In genomic region chr16:228917-229730, GRCh38 we compare ENCODE assay signal across 8 cellular contexts. TPM values are rescaled to one million over a fixed set of nuclear protein-coding genes. Genes with fewer than 3 reads are reported as not detected.
A peak's percentile ranks its signal among the peaks of the same experiment; 100 is the strongest.
DNase-seq lines count a peak whose midpoint lies in the region; ATAC-seq and TF ChIP-seq lines count a peak whose summit lies in the region.

LUC7L (minus strand) TSS chr16:229449; CDS start chr16:229339, 110 bp downstream.

- H3K36me3 Mint-ChIP-seq in CD8-positive, alpha-beta T cell = peaks cover 38% of the 10 kb centered on the region

- no peaks in the 10 kb centered on the region for H3K9me3 ChIP-seq in CD8-positive, alpha-beta T cell (ENCODE audit: low read length)
- H3K9me3 ChIP-seq in effector memory CD4-positive, alpha-beta T cell (ENCODE audit: control insufficient read depth, low read length) = no peaks in the 10 kb centered on the region

- H3K9me3 Mint-ChIP-seq in CD8-positive, alpha-beta T cell = no peaks in the 10 kb centered on the region

- POLR2A ChIA-PET in CD8-positive, alpha-beta T cell (lab: Charles Lee) = interaction anchor here (1.1 to 3.2 kb wide), 4 partner anchors 24 to 126 kb away, joined by 3 to 13 read pairs (median 6); partner anchors contain the start of gene AXIN1

- CTCF ChIA-PET in CD8-positive, alpha-beta T cell (lab: Charles Lee) = interaction anchor here (0.7 to 2.2 kb wide), 6 partner anchors 14 to 133 kb away, joined by 3 to 10 read pairs (median 6); no protein-coding TSS in a partner anchor

- peak within 1 kb of the TSS; percentile 78 for H3K4me3 ChIP-seq in CD8-positive, alpha-beta T cell (ENCODE audit: low read depth, low read length)
- H3K4me3 ChIP-seq in effector memory CD4-positive, alpha-beta T cell (ENCODE audit: insufficient read depth, low read depth, low read length, poor library complexity, severe bottlenecking) = peak within 1 kb of the TSS; percentile 77

- TF ChIP-seq CTCF in CD8-positive, alpha-beta T cell (IDR thresholded peaks at IDR 0.05) = no peak

- peak; percentile 74 to 90 (median 84) for DNase-seq in CD8-positive, alpha-beta T cell
- DNase-seq in HS-5 (ENCODE audit: low read depth) = peak; percentile 36
- DNase-seq in NOMO-1 (lab: John Stamatoyannopoulos, UW; ENCODE audit: unreplicated experiment in 2 of 2) = peak; percentile 57 to 82
- DNase-seq in activated CD8-positive, alpha-beta memory T cell treated with anti-CD3 and anti-CD28 coated beads for 4 hours (ENCODE audit: low read depth in 2 of 2) = peak; percentile 67 to 71
- peak; percentile 64 to 79 (median 78) for DNase-seq in effector memory CD4-positive, alpha-beta T cell
- peak; percentile 94 for DNase-seq in medulla oblongata (ENCODE audit: extremely low spot score)
- DNase-seq in stimulated activated CD8-positive, alpha-beta memory T cell treated with anti-CD3 and anti-CD28 coated beads, Interleukin-12 subunit alpha, Interleukin-12 subunit beta, amount 100 ng/mL, for 1 hour (ENCODE audit: low read depth) = peak; percentile 78

- H3K27ac ChIP-seq in CD8-positive, alpha-beta T cell (ENCODE audit: low read depth, low read length) = peak within 1 kb of the TSS; percentile 84
- peak within 1 kb of the TSS; percentile 94 for H3K27ac ChIP-seq in effector memory CD4-positive, alpha-beta T cell (ENCODE audit: insufficient read depth, low read length, poor library complexity, severe bottlenecking)

- H3K4me1 ChIP-seq in CD8-positive, alpha-beta T cell (ENCODE audit: insufficient read depth, low read length) = peaks cover 38% of the 10 kb centered on the region
- peaks cover 5% of the 10 kb centered on the region for H3K4me1 ChIP-seq in effector memory CD4-positive, alpha-beta T cell (ENCODE audit: control insufficient read depth, insufficient read depth, low read length, poor library complexity, severe bottlenecking)

- no peaks in the 10 kb centered on the region for H3K27me3 ChIP-seq in CD8-positive, alpha-beta T cell (ENCODE audit: insufficient read depth, low read length)
- H3K27me3 ChIP-seq in effector memory CD4-positive, alpha-beta T cell (replicated peaks; ENCODE audit: control insufficient read depth, insufficient read depth, low read length, poor library complexity, severe bottlenecking) = no peaks in the 10 kb centered on the region

- H3K4me1 Mint-ChIP-seq in CD8-positive, alpha-beta T cell (ENCODE audit: low read depth) = peaks cover 36% of the 10 kb centered on the region

- H3K27me3 Mint-ChIP-seq in CD8-positive, alpha-beta T cell (ENCODE audit: low read depth) = no peaks in the 10 kb centered on the region

- H3K36me3 ChIP-seq in CD8-positive, alpha-beta T cell (ENCODE audit: insufficient read depth, low read length) = peaks cover 30% of the 10 kb centered on the region
- peaks cover 32% of the 10 kb centered on the region for H3K36me3 ChIP-seq in effector memory CD4-positive, alpha-beta T cell (ENCODE audit: control insufficient read depth, insufficient read depth, low read length)

- peak within 1 kb of the TSS; percentile 87 for H3K4me3 Mint-ChIP-seq in CD8-positive, alpha-beta T cell

- peak within 1 kb of the TSS; percentile 97 for H3K27ac Mint-ChIP-seq in CD8-positive, alpha-beta T cell

- peak; percentile 89 for ATAC-seq in CD8-positive, alpha-beta T cell
- ATAC-seq in GM19467 (IDR thresholded peaks at IDR 0.05; ENCODE audit: unreplicated experiment) = peak; percentile 60

- intact Hi-C loops in CD8-positive, alpha-beta T cell (cut with DNase I, micrococcal nuclease) = loop anchor here (1.0 to 10.0 kb wide), 3 partner anchors 124 to 296 kb away; partner anchors contain the start of genes DECR2 (in 2 of the 2) and CAPN15 (in 1 of the 2)

RNA-seq across cellular contexts. Expression of gene LUC7L, which starts in this region (rescaled TPM):
- total RNA-seq in CD8-positive, alpha-beta T cell = 100 to 1,000 TPM; 136 to 142 TPM

Comparison
In these comparisons a context has a peak if more than half of its experiments do, and no peak if none do; other contexts are left out.
1. Peak in every context shown above with its lines: DNase-seq, ATAC-seq, H3K4me3 ChIP-seq and H3K27ac ChIP-seq.
2. DNase-seq: peak in every context shown above with its lines; median percentile 94 in medulla oblongata; 84 in CD8-positive, alpha-beta T cell; 78 in effector memory CD4-positive, alpha-beta T cell; 78 in stimulated activated CD8-positive, alpha-beta memory T cell treated with anti-CD3 and anti-CD28 coated beads, Interleukin-12 subunit alpha, Interleukin-12 subunit beta, amount 100 ng/mL, for 1 hour; 70 in NOMO-1; 69 in activated CD8-positive, alpha-beta memory T cell treated with anti-CD3 and anti-CD28 coated beads for 4 hours; 36 in HS-5.